In genomic region chr11:79066456-79067354, GRCh38 we compare ENCODE assay signal across 18 cellular contexts.
DNase-seq lines count a peak whose midpoint lies in the region; ATAC-seq and TF ChIP-seq lines count a peak whose summit lies in the region.
"Had no signal": no experiment of that assay in that cellular context is flagged by ENCODE, and none has a peak within 500 bp of the region (broad histone marks: within the 10 kb centered on the region; RNA-seq: fewer than 3 reads in every experiment).

No MANE protein-coding gene starts in this region.

- H2AFZ ChIP-seq in mesenchymal stem cell (ENCODE audit: low read depth, low read length), result no peak overlapping the region

- DNase-seq in cerebellar cortex (ENCODE audit: low spot score), result peak; percentile 64
- DNase-seq in mesenchymal stem cell, result no peak
- DNase-seq in testis, result peak; percentile 17
- no peak for DNase-seq in NCI-H1436 (lab: John Stamatoyannopoulos, UW)
- DNase-seq: activated CD8-positive, alpha-beta memory T cell treated with anti-CD3 and anti-CD28 coated beads for 24 hours; activated effector memory CD4-positive, alpha-beta T cell treated with anti-CD3 and anti-CD28 coated beads, Interleukin-2, amount 50 U/mL, for 16 hours; C1 segment of cervical spinal cord; hippocampal formation; NCI-H146; NCI-H510A treated with DMSO at 0.1 percent for 48 hours; PC-3; small intestine; stimulated activated naive CD4-positive, alpha-beta T cell had no signal

- H4K91ac ChIP-seq in mesenchymal stem cell (ENCODE audit: low read length), result peak overlapping the region; percentile 43

- H3K36me3 ChIP-seq in HUES64 (ENCODE audit: insufficient read depth, low read length) (no peaks in the 10 kb centered on the region), mesenchymal stem cell (ENCODE audit: control insufficient read depth in 1 of 2, insufficient read depth in 2 of 2, low read depth in 1 of 2, low read length in 2 of 2) (peaks cover 0 to 14% of the 10 kb centered on the region in 2 experiments), testis (ENCODE audit: low read depth, missing control alignments) (no peaks in the 10 kb centered on the region)
- H3K36me3 ChIP-seq: neutrophil had no signal

- no peak overlapping the region for H3K4ac ChIP-seq in mesenchymal stem cell (ENCODE audit: low read depth in 1 of 2, low read length in 2 of 2)

- TF ChIP-seq CTCF in testis (IDR thresholded peaks at IDR 0.05), result no peak

- no peak overlapping the region for H2BK15ac ChIP-seq in mesenchymal stem cell (ENCODE audit: low read depth, poor library complexity, severe bottlenecking)

- no peak overlapping the region for H2BK5ac ChIP-seq in mesenchymal stem cell (ENCODE audit: low read depth, low read length, poor library complexity, severe bottlenecking)

- H3K4me1 ChIP-seq in HUES64 (ENCODE audit: insufficient read depth, low read length) (peaks cover 15% of the 10 kb centered on the region; the same call in 1 of the 2 replicates), mesenchymal stem cell (ENCODE audit: control insufficient read depth, insufficient read depth, low read depth, low read length) (peaks cover 19% of the 10 kb centered on the region), testis (no peaks in the 10 kb centered on the region)

- no peak overlapping the region for H2BK12ac ChIP-seq in mesenchymal stem cell (ENCODE audit: low read length in 2 of 2)

- H2AK5ac ChIP-seq in mesenchymal stem cell (ENCODE audit: low read length, severe bottlenecking), result no peak overlapping the region

- H2BK120ac ChIP-seq in mesenchymal stem cell (ENCODE audit: low read depth, low read length), result no peak overlapping the region

- no peaks in the 10 kb centered on the region for H3K9me3 ChIP-seq in HUES64 (ENCODE audit: insufficient read depth, low read depth, low read length)
- no peaks in the 10 kb centered on the region for H3K9me3 ChIP-seq in mesenchymal stem cell (ENCODE audit: control insufficient read depth, low read length)
- no peaks in the 10 kb centered on the region for H3K9me3 ChIP-seq in testis
- H3K9me3 ChIP-seq: neutrophil had no signal

- WGBS in HUES64, result 77% methylated on average over 29 of the region's 29 CpGs
- WGBS in mesenchymal stem cell, result 78% methylated on average over 29 of the region's 29 CpGs
- WGBS in testis, 2 donors, result 57 to 67% methylated on average over 29 of the region's 29 CpGs

- no peak for ATAC-seq in HG03039 (IDR thresholded peaks at IDR 0.05; ENCODE audit: unreplicated experiment)
- ATAC-seq in GM19328 (IDR thresholded peaks at IDR 0.05; ENCODE audit: unreplicated experiment), result no peak
- ATAC-seq: HCT116, PC-3 had no signal

- no peaks in the 10 kb centered on the region for H3K27me3 ChIP-seq in HUES64 (ENCODE audit: insufficient read depth, low read length)
- H3K27me3 ChIP-seq in mesenchymal stem cell (ENCODE audit: control insufficient read depth in 1 of 2, insufficient read depth in 1 of 2, low read length in 2 of 2), result no peaks in the 10 kb centered on the region
- no peaks in the 10 kb centered on the region for H3K27me3 ChIP-seq in testis

- H3K79me1 ChIP-seq in mesenchymal stem cell (replicated peaks; ENCODE audit: low read length, poor library complexity, severe bottlenecking), result no peaks in the 10 kb centered on the region

- H4K8ac ChIP-seq in mesenchymal stem cell (ENCODE audit: low read length), result no peak overlapping the region

- H3K18ac ChIP-seq in mesenchymal stem cell (ENCODE audit: low read depth in 1 of 2, low read length in 2 of 2), result no peak overlapping the region

- intact Hi-C loops in testis (cut with DNase I; ENCODE audit: low total_unique reads), result no loop called here

- H3K14ac ChIP-seq in mesenchymal stem cell (ENCODE audit: low read length in 2 of 2), result peak overlapping the region in 1 of 2 experiments; percentile 70

- H3K27ac ChIP-seq in HUES64 (ENCODE audit: low read depth, low read length) (no peak overlapping the region), mesenchymal stem cell (ENCODE audit: low read length, poor library complexity, severe bottlenecking) (no peak overlapping the region), testis (no peak overlapping the region)
- H3K27ac ChIP-seq: neutrophil had no signal

- TF ChIP-seq POLR2A in testis (IDR thresholded peaks at IDR 0.05), result no peak

- no peak overlapping the region for H3K4me2 ChIP-seq in mesenchymal stem cell (ENCODE audit: low read length, poor library complexity, severe bottlenecking)

- no peak overlapping the region for H3K23ac ChIP-seq in mesenchymal stem cell (ENCODE audit: low read length in 2 of 2)

- peak overlapping the region; percentile 17; the same call in 1 of the 2 replicates for H3K4me3 ChIP-seq in HUES64 (ENCODE audit: low read length)
- H3K4me3 ChIP-seq in mesenchymal stem cell (ENCODE audit: insufficient read depth in 1 of 2, low read depth in 1 of 2, low read length in 2 of 2), result no peak overlapping the region
- H3K4me3 ChIP-seq in testis, result no peak overlapping the region

- H3K9ac ChIP-seq in HUES64 (ENCODE audit: low read depth, low read length), result no peak overlapping the region
- no peak overlapping the region for H3K9ac ChIP-seq in mesenchymal stem cell (ENCODE audit: low read length)

Comparison
In these comparisons a context has a peak if more than half of its experiments do, and no peak if none do; other contexts are left out.
1. DNase-seq: peak in cerebellar cortex (single experiment) and testis (single experiment); none in mesenchymal stem cell (single experiment) and NCI-H1436 (single experiment).